ENCODE assay signal across 8 cellular contexts in genomic region chrY:8092926-8093325, GRCh38.
"Had no signal": no experiment of that assay in that cellular context is flagged by ENCODE, and none has a peak within 500 bp of the region (broad histone marks: within the 10 kb centered on the region; RNA-seq: fewer than 3 reads in every experiment).

No MANE protein-coding gene starts in this region.

- H3K27ac Mint-ChIP-seq: HFFc6 had no signal

- FAIRE-seq: HTR-8/SVneo, K562 had no signal

- H3K4me3 Mint-ChIP-seq: HFFc6 had no signal

- H3K4me3 ChIP-seq: HAP-1, K562 had no signal

- H3K9me3 Mint-ChIP-seq: HFFc6 had no signal

- DNase-seq: GOT3, H7, HFFc6, IMR-90 had no signal

- ATAC-seq: HCT116, K562 had no signal

- H3K36me3 ChIP-seq: HAP-1 had no signal

- H3K4me1 ChIP-seq: HAP-1 had no signal

- H3K9me3 ChIP-seq: HAP-1 had no signal
